11 cellular contexts compared by ENCODE assay signal in genomic region chr16:53492499-53492898, GRCh38.
"Had no signal": no experiment of that assay in that cellular context is flagged by ENCODE, and none has a peak within 500 bp of the region (broad histone marks: within the 10 kb centered on the region; RNA-seq: fewer than 3 reads in every experiment).

No MANE protein-coding gene starts in this region.

- H3K4me1 ChIP-seq: ascending aorta, foreskin keratinocyte, pancreas, uterus had no signal

- H3K9me3 ChIP-seq: ascending aorta, pancreas, stomach, uterus had no signal

- ATAC-seq: foreskin keratinocyte, pancreas had no signal

- H3K9me3 Mint-ChIP-seq: nephron had no signal

- H3K27ac ChIP-seq: ascending aorta, foreskin keratinocyte, pancreas, stomach, uterus, VCaP had no signal

- DNase-seq: activated CD4-positive, alpha-beta T cell treated with anti-CD3 and anti-CD28 coated beads for 4 hours; foreskin keratinocyte; head of caudate nucleus; pancreas; stimulated activated CD4-positive, alpha-beta T cell treated with anti-CD3 and anti-CD28 coated beads, Interleukin-4, amount 100 ng/mL, for 24 hours; stomach; uterus had no signal

- H3K4me3 Mint-ChIP-seq: nephron had no signal

- H3K36me3 ChIP-seq: uterus had no signal

- H3K4me3 ChIP-seq: ascending aorta, pancreas, stomach, uterus had no signal

- H3K27me3 ChIP-seq: ascending aorta, foreskin keratinocyte, pancreas, stomach, uterus had no signal

- FAIRE-seq: endothelial cell of umbilical vein, pancreas had no signal

- H3K27ac Mint-ChIP-seq: nephron had no signal
